In the genomic region with DNA sequence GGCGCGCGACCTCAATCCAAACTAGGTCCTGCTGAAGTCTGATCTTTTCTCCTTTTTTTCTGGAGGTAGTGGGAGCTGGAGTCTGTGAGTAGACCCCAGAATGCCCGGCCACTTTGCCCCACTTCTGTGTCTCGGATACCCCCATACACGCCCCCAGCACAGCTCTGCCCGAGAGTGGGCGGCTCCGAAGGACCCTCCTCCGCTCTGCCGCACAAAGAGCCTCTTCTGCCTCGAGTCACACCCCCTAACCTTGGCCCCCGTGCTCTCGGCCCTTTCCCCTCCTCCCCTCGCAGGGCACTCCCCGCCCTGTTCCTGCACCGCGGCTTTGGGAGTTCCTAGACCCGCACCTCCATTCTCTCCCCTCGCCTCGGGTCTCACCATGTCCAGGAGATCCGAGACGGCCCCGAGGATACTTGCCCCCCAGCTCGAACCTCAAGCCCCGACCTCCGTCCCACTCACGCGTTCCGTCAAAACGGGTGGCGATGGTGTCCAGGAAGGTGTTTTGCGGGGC, we compare ENCODE assay signal across 8 cellular contexts. TPM values are rescaled to one million over a fixed set of nuclear protein-coding genes. Genes with fewer than 3 reads are reported as not detected.
DNase-seq lines count a peak whose midpoint lies in the region; ATAC-seq and TF ChIP-seq lines count a peak whose summit lies in the region.

No MANE protein-coding gene starts in this region.

- H3K9me3 ChIP-seq in right lobe of liver (no peaks in the 10 kb centered on the region), upper lobe of left lung (no peaks in the 10 kb centered on the region)

- H3K27me3 Mint-ChIP-seq in activated naive CD4-positive, alpha-beta T cell treated with anti-CD3 and anti-CD28 coated beads, Interleukin-2, amount 50 U/mL, for 24 hours, result peaks cover 7% of the 10 kb centered on the region
- peaks cover 27% of the 10 kb centered on the region for H3K27me3 Mint-ChIP-seq in activated T-cell treated with anti-CD3 and anti-CD28 coated beads, Interleukin-2, amount 50 U/mL, for 72 hours (ENCODE audit: low read depth)
- H3K27me3 Mint-ChIP-seq in Calu3 (ENCODE audit: unreplicated experiment), result peaks cover 61% of the 10 kb centered on the region

- H3K4me3 ChIP-seq in right lobe of liver, result peak overlapping the region in 2 of 3 donors; percentile 5 to 38
- H3K4me3 ChIP-seq in upper lobe of left lung, result peak overlapping the region in 3 of 4 donors; percentile 39 to 51 (median 50)

- no peaks in the 10 kb centered on the region for H3K9me3 Mint-ChIP-seq in activated naive CD4-positive, alpha-beta T cell treated with anti-CD3 and anti-CD28 coated beads, Interleukin-2, amount 50 U/mL, for 24 hours
- no peaks in the 10 kb centered on the region for H3K9me3 Mint-ChIP-seq in activated T-cell treated with anti-CD3 and anti-CD28 coated beads, Interleukin-2, amount 50 U/mL, for 72 hours
- H3K9me3 Mint-ChIP-seq in Calu3 (ENCODE audit: low read depth, unreplicated experiment), result no peaks in the 10 kb centered on the region

- no peak for TF ChIP-seq POLR2A in right lobe of liver (IDR thresholded peaks at IDR 0.05)
- TF ChIP-seq POLR2A in upper lobe of left lung (IDR thresholded peaks at IDR 0.05), result no peak

- H3K36me3 Mint-ChIP-seq in activated naive CD4-positive, alpha-beta T cell treated with anti-CD3 and anti-CD28 coated beads, Interleukin-2, amount 50 U/mL, for 24 hours, result peaks cover 3% of the 10 kb centered on the region
- H3K36me3 Mint-ChIP-seq in activated T-cell treated with anti-CD3 and anti-CD28 coated beads, Interleukin-2, amount 50 U/mL, for 72 hours (ENCODE audit: insufficient read depth in 2 of 2), result no peaks in the 10 kb centered on the region
- peaks cover 5% of the 10 kb centered on the region for H3K36me3 Mint-ChIP-seq in Calu3 (ENCODE audit: insufficient read depth, unreplicated experiment)

- no peak for ATAC-seq in activated T-cell treated with anti-CD3 and anti-CD28 coated beads, Interleukin-2, amount 50 U/mL, for 72 hours (replicated peaks in 1 of 2)
- ATAC-seq in right lobe of liver, result no peak
- ATAC-seq in upper lobe of left lung (ENCODE audit: low FRiP score in 2 of 2), result no peak
- no peak for ATAC-seq in GM21515 (IDR thresholded peaks at IDR 0.05; ENCODE audit: unreplicated experiment)

- no peaks in the 10 kb centered on the region for H3K36me3 ChIP-seq in right lobe of liver
- H3K36me3 ChIP-seq in upper lobe of left lung, result no peaks in the 10 kb centered on the region

- intact Hi-C loops in right lobe of liver (cut with DNase I) (no loop called here), Calu3 (cut with micrococcal nuclease; ENCODE audit: unreplicated experiment) (no loop called here)

- WGBS in right lobe of liver (ENCODE audit: insufficient coverage, low coverage, low lambda C conversion rate, missing lambda C conversion rate), result 5% methylated on average over 10 of the region's 33 CpGs
- WGBS in upper lobe of left lung, 2 donors, result 3 to 4% methylated on average over 30 to 33 of the region's 33 CpGs

- H3K27me3 ChIP-seq in right lobe of liver (peaks cover 0 to 7% of the 10 kb centered on the region in 2 donors), upper lobe of left lung (peaks cover 0 to 16% (median 8%) of the 10 kb centered on the region in 4 donors)

- DNase-seq in activated naive CD4-positive, alpha-beta T cell treated with anti-CD3 and anti-CD28 coated beads, Interleukin-2, amount 50 U/mL, for 16 hours, result no peak
- DNase-seq in activated T-cell treated with anti-CD3 and anti-CD28 coated beads, Interleukin-2, amount 50 U/mL, for 72 hours, result no peak
- no peak for DNase-seq in right lobe of liver
- DNase-seq in upper lobe of left lung, result no peak
- no peak for DNase-seq in Calu3
- DNase-seq in GM19240 (ENCODE audit: insufficient read length, low spot score), result no peak

- H3K4me1 Mint-ChIP-seq in activated naive CD4-positive, alpha-beta T cell treated with anti-CD3 and anti-CD28 coated beads, Interleukin-2, amount 50 U/mL, for 24 hours, result peaks cover 45% of the 10 kb centered on the region
- H3K4me1 Mint-ChIP-seq in activated T-cell treated with anti-CD3 and anti-CD28 coated beads, Interleukin-2, amount 50 U/mL, for 72 hours (ENCODE audit: low read depth), result peaks cover 58% of the 10 kb centered on the region
- peaks cover 38% of the 10 kb centered on the region for H3K4me1 Mint-ChIP-seq in Calu3 (ENCODE audit: low read depth, unreplicated experiment)

- peak overlapping the region; percentile 65 for H3K4me3 Mint-ChIP-seq in activated naive CD4-positive, alpha-beta T cell treated with anti-CD3 and anti-CD28 coated beads, Interleukin-2, amount 50 U/mL, for 24 hours
- H3K4me3 Mint-ChIP-seq in activated T-cell treated with anti-CD3 and anti-CD28 coated beads, Interleukin-2, amount 50 U/mL, for 72 hours, result peak overlapping the region; percentile 29 to 73
- no peak overlapping the region for H3K4me3 Mint-ChIP-seq in Calu3 (ENCODE audit: low read depth, unreplicated experiment)

- TF ChIP-seq CTCF in right lobe of liver (IDR thresholded peaks at IDR 0.05) (no peak), upper lobe of left lung (IDR thresholded peaks at IDR 0.05) (no peak), Calu3 (IDR thresholded peaks at IDR 0.05; ENCODE audit: unreplicated experiment) (no peak)

- H3K27ac ChIP-seq in right lobe of liver, result no peak overlapping the region
- no peak overlapping the region for H3K27ac ChIP-seq in upper lobe of left lung

- H3K27ac Mint-ChIP-seq in activated naive CD4-positive, alpha-beta T cell treated with anti-CD3 and anti-CD28 coated beads, Interleukin-2, amount 50 U/mL, for 24 hours, result no peak overlapping the region
- no peak overlapping the region for H3K27ac Mint-ChIP-seq in activated T-cell treated with anti-CD3 and anti-CD28 coated beads, Interleukin-2, amount 50 U/mL, for 72 hours
- H3K27ac Mint-ChIP-seq in Calu3 (ENCODE audit: unreplicated experiment), result no peak overlapping the region

- no peak for TF ChIP-seq EP300 in upper lobe of left lung (IDR thresholded peaks at IDR 0.05)

- BruUV-seq in Calu3 (replicated peaks; lab: Mats Ljungman, UMichigan), result no TSS peak

- CTCF ChIA-PET in Calu3 (lab: Charles Lee), result interaction anchor here (1.0 to 1.4 kb wide), 2 partner anchors 9 to 14 kb away, joined by 3 read pairs; a partner anchor contains a TSS

- H3K4me1 ChIP-seq in right lobe of liver, result peaks cover 0 to 16% (median 0%) of the 10 kb centered on the region in 4 donors
- H3K4me1 ChIP-seq in upper lobe of left lung, result peaks cover 24 to 48% (median 36%) of the 10 kb centered on the region in 4 donors

RNA-seq across cellular contexts. Expression of a gene that starts 0.5 kb away (rescaled TPM):
- total RNA-seq in activated T-cell treated with anti-CD3 and anti-CD28 coated beads, Interleukin-2, amount 50 U/mL, for 72 hours, result under 1 TPM; 0.26 to 0.39 TPM
- total RNA-seq in right lobe of liver, result under 1 TPM in 1 of 6 experiments, not detected in 5; 0.11 TPM
- total RNA-seq in upper lobe of left lung, result under 1 TPM in 2 of 6 donors, not detected in 4; under 0.01 to 0.27 TPM
- not detected in 2 replicates for total RNA-seq in Calu3 (2022)

RNA-seq across cellular contexts. Expression of a gene that starts 4.8 kb away (rescaled TPM):
- not detected for total RNA-seq in activated T-cell treated with anti-CD3 and anti-CD28 coated beads, Interleukin-2, amount 50 U/mL, for 72 hours
- not detected for total RNA-seq in right lobe of liver
- not detected for total RNA-seq in upper lobe of left lung
- total RNA-seq in Calu3 (2022), result not detected in 2 replicates

RNA-seq across cellular contexts. Expression of a gene that starts 13.8 kb away (rescaled TPM):
- total RNA-seq in activated T-cell treated with anti-CD3 and anti-CD28 coated beads, Interleukin-2, amount 50 U/mL, for 72 hours, result 10 to 100 TPM; 17.3 to 18.8 TPM
- total RNA-seq in right lobe of liver (10 to 100 TPM in 5 of 6 experiments, 1 to 10 TPM in 1; 8.8 to 23.9 (median 12.8) TPM), upper lobe of left lung (10 to 100 TPM; 24.3 to 40.9 (median 33.0) TPM), Calu3 (2022) (37.4 and 42.7 TPM in 2 replicates)

RNA-seq across cellular contexts. Expression of a gene that starts 25.7 kb away (rescaled TPM):
- 10 to 100 TPM; 35.1 to 44.1 TPM for total RNA-seq in activated T-cell treated with anti-CD3 and anti-CD28 coated beads, Interleukin-2, amount 50 U/mL, for 72 hours
- total RNA-seq in right lobe of liver (100 to 1,000 TPM in 1 of 6 experiments, 10 to 100 TPM in 5; 54.0 to 108 (median 65.3) TPM), upper lobe of left lung (100 to 1,000 TPM in 3 of 6 donors, 10 to 100 TPM in 3; 57.6 to 183 (median 133) TPM), Calu3 (2022) (284 and 315 TPM in 2 replicates)

RNA-seq across cellular contexts. Expression of a gene that starts 57.9 kb away (rescaled TPM):
- total RNA-seq in activated T-cell treated with anti-CD3 and anti-CD28 coated beads, Interleukin-2, amount 50 U/mL, for 72 hours, result under 1 TPM in 1 of 2 donors, not detected in 1; 0.28 TPM
- 1 to 10 TPM in 2 of 6 experiments, under 1 TPM in 4; 0.38 to 1.6 (median 0.85) TPM for total RNA-seq in right lobe of liver
- total RNA-seq in upper lobe of left lung, result 1 to 10 TPM in 1 of 6 donors, under 1 TPM in 1, not detected in 4; 0.15 to 1.0 TPM
- 0.54 and 0.69 TPM in 2 replicates for total RNA-seq in Calu3 (2022)
